ENCODE assay signal across 11 cellular contexts in the genomic region with DNA sequence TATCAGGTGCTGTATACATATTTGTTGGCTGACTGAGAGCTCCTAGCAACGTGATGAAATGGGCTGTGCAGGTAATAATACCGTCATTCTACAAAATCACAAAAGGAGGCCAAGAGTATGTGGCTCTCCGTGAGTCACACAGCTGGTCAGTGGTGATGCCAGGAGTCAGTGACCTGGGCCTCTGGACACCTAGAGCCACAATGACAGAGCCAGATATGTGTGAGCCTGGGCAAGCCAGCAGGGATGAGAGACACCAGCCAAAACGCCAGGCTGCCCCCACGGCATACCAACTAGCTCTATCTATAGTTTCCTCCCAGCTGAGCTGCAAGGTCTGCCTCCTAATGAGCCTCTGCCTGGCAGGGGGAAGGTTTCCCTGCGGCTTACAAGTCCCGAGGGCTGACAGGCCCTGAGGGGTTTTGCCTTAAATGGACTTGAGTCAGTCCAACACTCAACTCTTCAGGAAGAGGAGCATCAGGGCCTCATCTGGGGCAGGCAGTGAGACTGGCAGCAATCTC.
DNase-seq lines count a peak whose midpoint lies in the region; ATAC-seq, FAIRE-seq and TF ChIP-seq lines count a peak whose summit lies in the region.
"Had no signal": no experiment of that assay in that cellular context is flagged by ENCODE, and none has a peak within 500 bp of the region (broad histone marks: within the 10 kb centered on the region; RNA-seq: fewer than 3 reads in every experiment).

No MANE protein-coding gene starts in this region.

- H3K27ac ChIP-seq in Karpas-422 (ENCODE audit: low read length) (peak overlapping the region; percentile 45), K562 (ENCODE audit: extremely low read depth, low read depth, low read length) (no peak overlapping the region), mesendoderm (ENCODE audit: low read depth, low read length) (no peak overlapping the region)

- no peak overlapping the region for H3K56ac ChIP-seq in mesendoderm (ENCODE audit: low read length)

- H4K20me1 ChIP-seq in Karpas-422 (ENCODE audit: insufficient read depth, low read depth, low read length) (0 out of 2 replicates have a peak, but pooled peaks cover 3% of the 10 kb centered on the region), K562 (replicated peaks; ENCODE audit: control insufficient read depth, insufficient read depth, low read length) (0 out of 2 replicates have a peak, but pooled peaks cover 5% of the 10 kb centered on the region)

- H3K36me3 ChIP-seq in Karpas-422 (ENCODE audit: insufficient read depth, low read length) (no peaks in the 10 kb centered on the region), K562 (ENCODE audit: control insufficient read depth, insufficient read depth, low read length) (no peaks in the 10 kb centered on the region), mesendoderm (ENCODE audit: control insufficient read depth, insufficient read depth, low read length) (no peaks in the 10 kb centered on the region)

- H3K9me3 Mint-ChIP-seq in Calu3 (ENCODE audit: low read depth, unreplicated experiment) = no peaks in the 10 kb centered on the region
- H3K9me3 Mint-ChIP-seq in type B pancreatic cell = no peaks in the 10 kb centered on the region
- H3K9me3 Mint-ChIP-seq: memory B cell had no signal

- H4K8ac ChIP-seq in mesendoderm (ENCODE audit: low read depth, low read length) = no peak overlapping the region

- H3K79me1 ChIP-seq in mesendoderm (ENCODE audit: low read length) = no peaks in the 10 kb centered on the region

- no peak overlapping the region for H2BK5ac ChIP-seq in mesendoderm (ENCODE audit: low read length)

- H3K27me3 ChIP-seq in Karpas-422 (ENCODE audit: low read length) (no peaks in the 10 kb centered on the region), K562 (ENCODE audit: control insufficient read depth in 2 of 2, insufficient read depth in 2 of 2, low read length in 2 of 2) (peaks cover 6 to 10% of the 10 kb centered on the region in 2 experiments; a peak in 3 of 5 replicates), mesendoderm (ENCODE audit: insufficient read depth, low read length, poor library complexity) (no peaks in the 10 kb centered on the region)

- no peak for FAIRE-seq in K562 (lab: Jason Lieb, UNC)
- FAIRE-seq: TTC549 had no signal

- in situ Hi-C loops in K562 (cut with MboI) = loop anchor here (5.0 kb wide), 2 partner anchors 83 to 438 kb away; no protein-coding TSS in a partner anchor

- H3K4me3 Mint-ChIP-seq in Calu3 (ENCODE audit: low read depth, unreplicated experiment) = no peak overlapping the region
- no peak overlapping the region for H3K4me3 Mint-ChIP-seq in type B pancreatic cell
- H3K4me3 Mint-ChIP-seq: memory B cell had no signal

- H3K4me1 Mint-ChIP-seq in Calu3 (ENCODE audit: low read depth, unreplicated experiment) (peaks cover 26% of the 10 kb centered on the region), type B pancreatic cell (ENCODE audit: unreplicated experiment) (peaks cover 22% of the 10 kb centered on the region)

- H3K4me1 ChIP-seq in Karpas-422 (ENCODE audit: low read length) = peaks cover 56% of the 10 kb centered on the region
- H3K4me1 ChIP-seq in K562 (replicated peaks in 1 of 2; ENCODE audit: control insufficient read depth in 2 of 2, insufficient read depth in 2 of 2, low read length in 2 of 2) = peaks cover 15 to 19% of the 10 kb centered on the region in 2 experiments; a peak in 3 of 5 replicates
- H3K4me1 ChIP-seq in mesendoderm (ENCODE audit: control insufficient read depth, low read depth, low read length) = peaks cover 8% of the 10 kb centered on the region

- H3K4ac ChIP-seq in mesendoderm (ENCODE audit: low read depth, low read length) = no peak overlapping the region

- H3K36me3 Mint-ChIP-seq in Calu3 (ENCODE audit: insufficient read depth, unreplicated experiment) = peaks cover 5% of the 10 kb centered on the region
- H3K36me3 Mint-ChIP-seq in type B pancreatic cell = no peaks in the 10 kb centered on the region
- H3K36me3 Mint-ChIP-seq: memory B cell had no signal

- CTCF ChIA-PET in Calu3 (lab: Charles Lee) (interaction anchor here (0.6 to 2.0 kb wide), 9 partner anchors 10 to 468 kb away, joined by 3 to 10 read pairs (median 3); no protein-coding TSS in a partner anchor), K562 (lab: Yijun Ruan, JAX; ENCODE audit: low intra/inter-chr PET ratio) (interaction anchor here (5.2 kb wide), 1 partner anchor 249 kb away, joined by 108 read pairs; no protein-coding TSS in a partner anchor)

- H3K9me3 ChIP-seq in Karpas-422 (ENCODE audit: low read length) (no peaks in the 10 kb centered on the region), K562 (replicated peaks; ENCODE audit: control insufficient read depth, insufficient read depth, low read depth, low read length) (no peaks in the 10 kb centered on the region)

- H3K4me2 ChIP-seq in Karpas-422 (ENCODE audit: low read depth, low read length, poor library complexity, severe bottlenecking) (peak overlapping the region; percentile 69), K562 (ENCODE audit: insufficient read depth, low read length) (no peak overlapping the region), mesendoderm (ENCODE audit: low read length) (no peak overlapping the region)

- intact Hi-C loops in Calu3 (cut with micrococcal nuclease; ENCODE audit: unreplicated experiment) = loop anchor here (5.0 kb wide), 1 partner anchor 103 kb away; the partner anchor contains the start of gene PPIL1
- intact Hi-C loops in K562 (cut with micrococcal nuclease) = loop anchor here (5.0 to 10.0 kb wide), 3 partner anchors 358 to 536 kb away; no protein-coding TSS in a partner anchor

- TF ChIP-seq CTCF in Calu3 (IDR thresholded peaks at IDR 0.05; ENCODE audit: unreplicated experiment) (no peak), K562 (IDR thresholded peaks at IDR 0.05 in 2 of 3, conservative IDR thresholded peaks at IDR 0.05 in 1 of 3; ENCODE audit: insufficient read depth in 2 of 3, low read depth in 1 of 3, low read length in 3 of 3) (no peak), type B pancreatic cell (conservative IDR thresholded peaks at IDR 0.05) (no peak)

- POLR2A ChIA-PET in K562 (lab: Yijun Ruan, JAX) = interaction anchor here (0.7 to 1.3 kb wide), 3 partner anchors 8 to 106 kb away, joined by 3 to 5 read pairs (median 4); no protein-coding TSS in a partner anchor

- peak overlapping the region; percentile 52; the same call in 1 of the 2 replicates for H2AFZ ChIP-seq in Karpas-422 (ENCODE audit: low read length)
- peak overlapping the region; percentile 15; the same call in 1 of the 2 replicates for H2AFZ ChIP-seq in K562 (ENCODE audit: low read depth, low read length)

- peak overlapping the region; percentile 40 for H3K9ac ChIP-seq in Karpas-422 (ENCODE audit: low read length)
- H3K9ac ChIP-seq in K562 (ENCODE audit: insufficient read depth in 1 of 2, low read depth in 2 of 2, low read length in 2 of 2) = peak overlapping the region in 1 of 2 experiments; percentile 44; a peak in 1 of 4 replicates
- H3K9ac ChIP-seq in mesendoderm (ENCODE audit: low read length) = no peak overlapping the region

- no peak overlapping the region for H2AK5ac ChIP-seq in mesendoderm (ENCODE audit: low read length)

- H3K9me2 ChIP-seq in Karpas-422 (replicated peaks; ENCODE audit: insufficient read depth, low read length) = no peaks in the 10 kb centered on the region

- ATAC-seq in K562 (no peak), HG02759 (IDR thresholded peaks at IDR 0.05; ENCODE audit: unreplicated experiment) (no peak)

- no peak for TF ChIP-seq EP300 in K562 (IDR thresholded peaks at IDR 0.05; ENCODE audit: low read length)

- BruUV-seq in Calu3 (replicated peaks; lab: Mats Ljungman, UMichigan) = no TSS peak
- no TSS peak for BruUV-seq in K562 (replicated peaks; lab: Mats Ljungman, UMichigan)

- no peak overlapping the region for H2BK120ac ChIP-seq in mesendoderm (ENCODE audit: low read depth, low read length)

- H4K5ac ChIP-seq in mesendoderm (ENCODE audit: low read length) = no peak overlapping the region

- no peak overlapping the region for H3K18ac ChIP-seq in mesendoderm (ENCODE audit: low read length)

- DNase-seq in Calu3 = peak; percentile 19
- no peak for DNase-seq in Karpas-422
- no peak for DNase-seq in K562 (ENCODE audit: extremely low read depth in 1 of 4, low spot score in 3 of 4)
- DNase-seq in mesendoderm = peak; percentile 67
- DNase-seq in type B pancreatic cell (ENCODE audit: extremely low spot score, unreplicated experiment) = no peak
- no peak for DNase-seq in stimulated activated CD4-positive, alpha-beta T cell treated with anti-CD3 and anti-CD28 coated beads, Interleukin-15, amount 100 ng/mL, for 24 hours
- DNase-seq in COR-L47 (lab: John Stamatoyannopoulos, UW) = no peak
- DNase-seq: NCI-H1048 had no signal

- H3K27me3 Mint-ChIP-seq in Calu3 (ENCODE audit: unreplicated experiment) (peaks cover under 1% of the 10 kb centered on the region), type B pancreatic cell (peaks cover 6% of the 10 kb centered on the region)

- H3K27ac Mint-ChIP-seq in Calu3 (ENCODE audit: unreplicated experiment) (peak overlapping the region; percentile 64), type B pancreatic cell (no peak overlapping the region)
- H3K27ac Mint-ChIP-seq: memory B cell had no signal

- WGBS in K562 (ENCODE audit: insufficient coverage, low coverage, missing lambda C conversion rate) = 29% methylated on average over 7 of the region's 7 CpGs
- WGBS in mesendoderm (ENCODE audit: extremely low coverage, insufficient coverage, low lambda C conversion rate) = no CpG with 5 or more reads among the region's 7 CpGs

- H3K23ac ChIP-seq in mesendoderm (ENCODE audit: low read length) = no peak overlapping the region

- no peak for TF ChIP-seq POLR2A in K562 (conservative IDR thresholded peaks at IDR 0.05)

- H3K9me1 ChIP-seq in K562 (ENCODE audit: control insufficient read depth, insufficient read depth, low read length) = no peaks in the 10 kb centered on the region

- no peaks in the 10 kb centered on the region for H3K79me2 ChIP-seq in Karpas-422 (ENCODE audit: low read length)
- no peaks in the 10 kb centered on the region for H3K79me2 ChIP-seq in K562 (ENCODE audit: control insufficient read depth, insufficient read depth, low read length)
- H3K79me2 ChIP-seq in mesendoderm (ENCODE audit: control insufficient read depth, insufficient read depth, low read length) = no peaks in the 10 kb centered on the region

- TF ChIP-seq RAD21 in K562 (CRISPR knock-in tag; conservative IDR thresholded peaks at IDR 0.05 in 1 of 2, IDR thresholded peaks at IDR 0.05 in 1 of 2) = no peak

- H2BK15ac ChIP-seq in mesendoderm (replicated peaks; ENCODE audit: low read depth) = no peak overlapping the region

- peak overlapping the region; percentile 53 for H3K4me3 ChIP-seq in Karpas-422 (ENCODE audit: low read length)
- H3K4me3 ChIP-seq in K562 = no peak overlapping the region
- H3K4me3 ChIP-seq in mesendoderm (ENCODE audit: low read length) = no peak overlapping the region

TF ChIP-seq in K562, 482 proteins besides CTCF, POLR2A, EP300 and RAD21 (continues in another document):
- TF ChIP-seq SRF (CRISPR knock-in tag; IDR thresholded peaks at IDR 0.05) (0 out of 4 replicates have a peak, but pooled peaks of 1 of the 2 experiments have one; percentile 16), GABPB1 (CRISPR knock-in tag; IDR thresholded peaks at IDR 0.05) (0 out of 2 replicates have a peak, but pooled peaks have one; percentile 12), EGR1 (conservative IDR thresholded peaks at IDR 0.05) (no peak)

Comparison
In these comparisons a context has a peak if more than half of its experiments do, and no peak if none do; other contexts are left out.
1. DNase-seq: peak in Calu3 (single experiment) and mesendoderm (single experiment); none in Karpas-422 (single experiment), K562 (0 of 4), type B pancreatic cell (single experiment), stimulated activated CD4-positive, alpha-beta T cell treated with anti-CD3 and anti-CD28 coated beads, Interleukin-15, amount 100 ng/mL, for 24 hours (single experiment) and COR-L47 (single experiment).